In genomic region chr17:52170963-52171572, GRCh38 we compare ENCODE assay signal across 9 cellular contexts. TPM values are rescaled to one million over a fixed set of nuclear protein-coding genes. Genes with fewer than 3 reads are reported as not detected.
DNase-seq lines count a peak whose midpoint lies in the region; ATAC-seq, FAIRE-seq and TF ChIP-seq lines count a peak whose summit lies in the region.
"Had no signal": no experiment of that assay in that cellular context is flagged by ENCODE, and none has a peak within 500 bp of the region (broad histone marks: within the 10 kb centered on the region; RNA-seq: fewer than 3 reads in every experiment).

No MANE protein-coding gene starts in this region.

- 57% methylated on average over 1 of the region's 1 CpG for WGBS in liver

- TF ChIP-seq CTCF in liver (IDR thresholded peaks at IDR 0.05; ENCODE audit: low read depth, low read length, missing input control) (peak; percentile 68), right atrium auricular region (IDR thresholded peaks at IDR 0.05) (peak in 1 of 2 donors; percentile 23)

- peak; percentile 89 to 96 for TF ChIP-seq RAD21 in liver (IDR thresholded peaks at IDR 0.05)

- H3K4me3 ChIP-seq in liver (ENCODE audit: low read depth in 1 of 3, low read length in 3 of 3) (no peak overlapping the region), right atrium auricular region (no peak overlapping the region)

- no peak overlapping the region for H3K9ac ChIP-seq in liver (ENCODE audit: low read depth in 1 of 2, low read length in 2 of 2)

- FAIRE-seq in RCC 7860 (lab: Jason Lieb, UNC) = no peak
- FAIRE-seq: TTC549 had no signal

- DNase-seq in DMS53 treated with DMSO at 0.1 percent for 48 hours (lab: John Stamatoyannopoulos, UW; ENCODE audit: unreplicated experiment) (peak; percentile 58), HT1080 (ENCODE audit: low read depth) (peak; percentile 24), SK-N-DZ (ENCODE audit: low spot score) (peak; percentile 38), HCEC 1CT (no peak), RCC 7860 (ENCODE audit: low spot score) (no peak), right atrium auricular region (ENCODE audit: low spot score) (no peak)

- H3K36me3 ChIP-seq in liver (ENCODE audit: control insufficient read depth in 4 of 4, insufficient read depth in 3 of 4, low read depth in 1 of 4, low read length in 3 of 4) (no peaks in the 10 kb centered on the region), right atrium auricular region (no peaks in the 10 kb centered on the region)

- no peaks in the 10 kb centered on the region for H3K27me3 ChIP-seq in liver (ENCODE audit: control insufficient read depth in 4 of 4, insufficient read depth in 4 of 4, low read length in 3 of 4)
- H3K27me3 ChIP-seq in right atrium auricular region = peaks cover 0 to 5% of the 10 kb centered on the region in 2 donors

- H3K27ac ChIP-seq in liver (ENCODE audit: low read depth in 1 of 2, low read length in 2 of 2) = no peak overlapping the region
- no peak overlapping the region for H3K27ac ChIP-seq in right atrium auricular region

- ATAC-seq in HG03280 (IDR thresholded peaks at IDR 0.05; ENCODE audit: unreplicated experiment) = no peak

- no peaks in the 10 kb centered on the region for H3K9me3 ChIP-seq in liver (ENCODE audit: control insufficient read depth in 4 of 4, low read length in 3 of 4)
- no peaks in the 10 kb centered on the region for H3K9me3 ChIP-seq in right atrium auricular region

- H3K4me1 ChIP-seq in liver (ENCODE audit: control insufficient read depth in 4 of 4, insufficient read depth in 4 of 4, low read length in 3 of 4) = no peaks in the 10 kb centered on the region
- no peaks in the 10 kb centered on the region for H3K4me1 ChIP-seq in right atrium auricular region

TF ChIP-seq in liver, 16 proteins besides CTCF, POLR2A, EP300 and RAD21:
- no peak for TF ChIP-seq GABPA (IDR thresholded peaks at IDR 0.05 in 1 of 2, conservative IDR thresholded peaks at IDR 0.05 in 1 of 2)
- TF ChIP-seq FOXA2 (IDR thresholded peaks at IDR 0.05) = no peak
- TF ChIP-seq MAX (IDR thresholded peaks at IDR 0.05) = no peak
- TF ChIP-seq FOXA1 (IDR thresholded peaks at IDR 0.05) = no peak

RNA-seq across cellular contexts. Expression of gene CA10, which starts 12.6 kb away (rescaled TPM):
- not detected in 2 replicates for total RNA-seq in HT1080 (2014; rRNA removed; shearing (Covaris generic))
- not detected in 2 replicates for polyA plus RNA-seq in HT1080 (2015; cell fraction: cytosol; rRNA removed)
- polyA plus RNA-seq in HT1080 (2015; cell fraction: nucleus; rRNA removed) = not detected in 2 replicates
- not detected in 2 replicates for polyA plus RNA-seq in SK-N-DZ (2014; cell fraction: cytosol; rRNA removed)
- not detected in 2 replicates for polyA plus RNA-seq in SK-N-DZ (2014; cell fraction: nucleus; rRNA removed)
- total RNA-seq in liver (under 1 TPM in 1 of 2 donors, not detected in 1; 0.05 TPM), right atrium auricular region (not detected)
- polyA plus RNA-seq in liver = not detected

Comparison
In these comparisons a context has a peak if more than half of its experiments do, and no peak if none do; other contexts are left out.
1. DNase-seq: peak in DMS53 treated with DMSO at 0.1 percent for 48 hours (single experiment), HT1080 (single experiment) and SK-N-DZ (single experiment); none in HCEC 1CT (single experiment), RCC 7860 (single experiment) and right atrium auricular region (single experiment).